28 cellular contexts compared by ENCODE assay signal in genomic region chr17:7229504-7229903, GRCh38. TPM values are rescaled to one million over a fixed set of nuclear protein-coding genes. Genes with fewer than 3 reads are reported as not detected.
DNase-seq lines count a peak whose midpoint lies in the region; ATAC-seq, FAIRE-seq and TF ChIP-seq lines count a peak whose summit lies in the region.
"Had no signal": no experiment of that assay in that cellular context is flagged by ENCODE, and none has a peak within 500 bp of the region (broad histone marks: within the 10 kb centered on the region; RNA-seq: fewer than 3 reads in every experiment).

No MANE protein-coding gene starts in this region.

- H3K9me3 ChIP-seq in heart right ventricle (no peaks in the 10 kb centered on the region), HepG2 (ENCODE audit: low read length) (no peaks in the 10 kb centered on the region)
- H3K9me3 ChIP-seq: BLaER1, HAP-1, SK-N-SH had no signal

- ATAC-seq in Right ventricle myocardium superior (ENCODE audit: poor library complexity) (no peak), heart right ventricle (no peak), HepG2 (no peak)
- no peak for ATAC-seq in stimulated activated effector memory CD8-positive, alpha-beta T cell treated with anti-CD3 and anti-CD28 coated beads, Interleukin-12 subunit alpha, Interleukin-12 subunit beta, amount 100 ng/mL, for 72 hours
- ATAC-seq: GM12878, Panc1 had no signal

- no peaks in the 10 kb centered on the region for H3K27me3 Mint-ChIP-seq in activated CD4-positive, alpha-beta T cell treated with anti-CD3 and anti-CD28 coated beads, Interleukin-2, amount 10 ng/mL, durations not matched to agents 7 days and 5 days
- H3K27me3 Mint-ChIP-seq: CD4-positive, alpha-beta memory T cell had no signal

- POLR2A ChIA-PET in RWPE1 (lab: Yijun Ruan, JAX; ENCODE audit: low non-redundant PET) (no interaction called here), HepG2 (lab: Yijun Ruan, JAX) (interaction anchor here (1.1 kb wide), 1 partner anchor 10 kb away, joined by 3 read pairs; the partner anchor contains the start of genes ACADVL and DLG4)
- POLR2A ChIA-PET in activated CD4-positive, alpha-beta T cell treated with anti-CD3 and anti-CD28 coated beads, Interleukin-2, amount 10 ng/mL, durations not matched to agents 7 days and 5 days (lab: Charles Lee), result no interaction called here

- WGBS in heart right ventricle, 2 donors, result 96 to 97% methylated on average over 19 of the region's 19 CpGs
- 98% methylated on average over 17 of the region's 19 CpGs for WGBS in HepG2 (ENCODE audit: low lambda C conversion rate)

- H4K20me1 ChIP-seq in HepG2 (ENCODE audit: insufficient read depth, low read length), result peaks cover 10% of the 10 kb centered on the region; the same call in 1 of the 2 replicates

- H3K4me3 Mint-ChIP-seq in stimulated activated effector memory CD8-positive, alpha-beta T cell treated with anti-CD3 and anti-CD28 coated beads, Interleukin-12 subunit alpha, Interleukin-12 subunit beta, amount 100 ng/mL, for 72 hours, result no peak overlapping the region
- H3K4me3 Mint-ChIP-seq in activated CD4-positive, alpha-beta T cell treated with anti-CD3 and anti-CD28 coated beads, Interleukin-2, amount 10 ng/mL, durations not matched to agents 7 days and 5 days, result no peak overlapping the region
- H3K4me3 Mint-ChIP-seq: HFFc6 had no signal

- H3K36me3 ChIP-seq in heart right ventricle (peaks cover 0 to 64% (median 39%) of the 10 kb centered on the region in 9 donors), HepG2 (replicated peaks in 1 of 2; ENCODE audit: control insufficient read depth in 1 of 2, insufficient read depth in 2 of 2, low read length in 2 of 2) (peaks cover 29 to 62% of the 10 kb centered on the region in 2 experiments; a peak in 4 of 5 replicates)

- H3K79me2 ChIP-seq in HepG2 (ENCODE audit: insufficient read depth, low read length), result peaks cover 38% of the 10 kb centered on the region

- no peak for FAIRE-seq in HepG2 (lab: Jason Lieb, UNC)
- FAIRE-seq: A204.1, GM12878 had no signal

- CTCF ChIA-PET in RWPE1 (lab: Yijun Ruan, JAX), result interaction anchor here (0.6 kb wide), 1 partner anchor 207 kb away, joined by 3 read pairs; no protein-coding TSS in a partner anchor
- CTCF ChIA-PET in HepG2 (lab: Yijun Ruan, JAX; ENCODE audit: low intra/inter-chr PET ratio, low total read pairs), result no interaction called here
- CTCF ChIA-PET in activated CD4-positive, alpha-beta T cell treated with anti-CD3 and anti-CD28 coated beads, Interleukin-2, amount 10 ng/mL, durations not matched to agents 7 days and 5 days (lab: Charles Lee), result interaction anchor here (1.4 to 1.5 kb wide), 2 partner anchors 9 to 10 kb away, joined by 3 to 4 read pairs; partner anchors contain the start of gene DLG4

- H3K4me3 ChIP-seq in heart right ventricle, result no peak overlapping the region
- no peak overlapping the region for H3K4me3 ChIP-seq in HepG2 (replicated peaks in 1 of 3; ENCODE audit: insufficient read depth in 1 of 3, low read depth in 2 of 3, low read length in 3 of 3)
- H3K4me3 ChIP-seq: BLaER1, GM12878, HAP-1 had no signal

- H3K4me1 ChIP-seq in heart right ventricle (peaks cover 0 to 47% (median 26%) of the 10 kb centered on the region in 9 donors), HepG2 (ENCODE audit: insufficient read depth, low read length) (peaks cover 23% of the 10 kb centered on the region)

- peak overlapping the region; percentile 48 for H3K27ac Mint-ChIP-seq in stimulated activated effector memory CD8-positive, alpha-beta T cell treated with anti-CD3 and anti-CD28 coated beads, Interleukin-12 subunit alpha, Interleukin-12 subunit beta, amount 100 ng/mL, for 72 hours
- H3K27ac Mint-ChIP-seq in activated CD4-positive, alpha-beta T cell treated with anti-CD3 and anti-CD28 coated beads, Interleukin-2, amount 10 ng/mL, durations not matched to agents 7 days and 5 days, result no peak overlapping the region
- H3K27ac Mint-ChIP-seq: CD4-positive, alpha-beta memory T cell; HFFc6 had no signal

- no peak overlapping the region for H3K4me2 ChIP-seq in HepG2 (ENCODE audit: low read depth, low read length)
- H3K4me2 ChIP-seq: BLaER1, SK-N-SH had no signal

- H3K4me1 Mint-ChIP-seq in stimulated activated effector memory CD8-positive, alpha-beta T cell treated with anti-CD3 and anti-CD28 coated beads, Interleukin-12 subunit alpha, Interleukin-12 subunit beta, amount 100 ng/mL, for 72 hours, result peaks cover 46% of the 10 kb centered on the region
- H3K4me1 Mint-ChIP-seq in activated CD4-positive, alpha-beta T cell treated with anti-CD3 and anti-CD28 coated beads, Interleukin-2, amount 10 ng/mL, durations not matched to agents 7 days and 5 days, result peaks cover 20% of the 10 kb centered on the region

- H3K27me3 ChIP-seq in heart right ventricle (no peaks in the 10 kb centered on the region), HepG2 (ENCODE audit: control insufficient read depth in 1 of 2, insufficient read depth in 2 of 2, low read length in 2 of 2) (no peaks in the 10 kb centered on the region; a peak in 1 of 5 replicates)
- H3K27me3 ChIP-seq: BLaER1 had no signal

- H3K36me3 Mint-ChIP-seq in stimulated activated effector memory CD8-positive, alpha-beta T cell treated with anti-CD3 and anti-CD28 coated beads, Interleukin-12 subunit alpha, Interleukin-12 subunit beta, amount 100 ng/mL, for 72 hours, result peaks cover 83% of the 10 kb centered on the region
- H3K36me3 Mint-ChIP-seq in activated CD4-positive, alpha-beta T cell treated with anti-CD3 and anti-CD28 coated beads, Interleukin-2, amount 10 ng/mL, durations not matched to agents 7 days and 5 days (ENCODE audit: low read depth), result peaks cover 21% of the 10 kb centered on the region

- BruUV-seq in HepG2 (replicated peaks; lab: Mats Ljungman, UMichigan), result no TSS peak

- no peaks in the 10 kb centered on the region for H3K9me3 Mint-ChIP-seq in stimulated activated effector memory CD8-positive, alpha-beta T cell treated with anti-CD3 and anti-CD28 coated beads, Interleukin-12 subunit alpha, Interleukin-12 subunit beta, amount 100 ng/mL, for 72 hours
- H3K9me3 Mint-ChIP-seq in activated CD4-positive, alpha-beta T cell treated with anti-CD3 and anti-CD28 coated beads, Interleukin-2, amount 10 ng/mL, durations not matched to agents 7 days and 5 days, result no peaks in the 10 kb centered on the region
- H3K9me3 Mint-ChIP-seq: CD4-positive, alpha-beta memory T cell; HFFc6 had no signal

- H3K27ac ChIP-seq in heart right ventricle (no peak overlapping the region), RWPE1 (peak overlapping the region; percentile 99), HepG2 (ENCODE audit: extremely low read length, insufficient read depth, low read length) (no peak overlapping the region)
- H3K27ac ChIP-seq: BLaER1, HL-60 had no signal

- DNase-seq in Right ventricle myocardium superior, result peak; percentile 38
- DNase-seq in heart right ventricle, result no peak
- DNase-seq in RWPE1 (ENCODE audit: low spot score), result no peak
- DNase-seq in HepG2 (ENCODE audit: low spot score), result no peak
- no peak for DNase-seq in stimulated activated effector memory CD8-positive, alpha-beta T cell treated with anti-CD3 and anti-CD28 coated beads, Interleukin-12 subunit alpha, Interleukin-12 subunit beta, amount 100 ng/mL, for 72 hours (ENCODE audit: low spot score in 2 of 2)
- DNase-seq in activated CD4-positive, alpha-beta T cell treated with anti-CD3 and anti-CD28 coated beads, Interleukin-2, amount 10 ng/mL, durations not matched to agents 7 days and 5 days, result no peak
- DNase-seq in stimulated activated CD4-positive, alpha-beta T cell treated with anti-CD3 and anti-CD28 coated beads, Interleukin-4, amount 100 ng/mL, for 24 hours, result no peak
- DNase-seq: CD4-positive, alpha-beta memory T cell; COR-L47; DMS79; EL; GDM1; GOT3; HFFc6; NCI-H1092; NCI-H1417 treated with DMSO at 0.1 percent for 48 hours; NCI-H1694 treated with DMSO at 0.1 percent for 48 hours; NCI-H2081; NCI-H226; NCI-H510A; NCI-H69; SK-N-SH had no signal

- in situ Hi-C loops in HepG2 (cut with HindIII; ENCODE audit: extremely low pct_ligation_motif_present, low pct_unique_long_range_greater_than_20kb), result no loop called here

- no peak overlapping the region for H2AFZ ChIP-seq in HepG2 (ENCODE audit: low read length)

- no peak for TF ChIP-seq POLR2A in HepG2 (IDR thresholded peaks at IDR 0.05; ENCODE audit: insufficient read depth in 1 of 2, low read depth in 2 of 2, low read length in 2 of 2)

- TF ChIP-seq EP300 in HepG2 (IDR thresholded peaks at IDR 0.05; ENCODE audit: low read depth in 2 of 2, low read length in 2 of 2) (no peak), HepG2 (CRISPR knock-in tag; IDR thresholded peaks at IDR 0.05; ENCODE audit: borderline replicate concordance) (no peak)

- intact Hi-C loops in Right ventricle myocardium superior (cut with DNase I) (no loop called here), heart right ventricle (cut with DNase I) (no loop called here), HepG2 (cut with micrococcal nuclease; ENCODE audit: unreplicated experiment) (no loop called here)

- no peak overlapping the region for H3K9ac ChIP-seq in HepG2 (ENCODE audit: insufficient read depth, low read depth, low read length)
- H3K9ac ChIP-seq: BLaER1, SK-N-SH had no signal

- TF ChIP-seq CTCF in heart right ventricle (IDR thresholded peaks at IDR 0.05) (no peak), RWPE1 (conservative IDR thresholded peaks at IDR 0.05; ENCODE audit: low read depth) (no peak), HepG2 (CRISPR knock-in tag; IDR thresholded peaks at IDR 0.05) (no peak)

- no peak for TF ChIP-seq RAD21 in HepG2 (CRISPR knock-in tag; IDR thresholded peaks at IDR 0.05)

RNA-seq across cellular contexts. Expression of gene DVL2, which starts 4.8 kb away (rescaled TPM):
- total RNA-seq in Right ventricle myocardium superior, result 20.4 TPM
- 10 to 100 TPM; 14.1 to 25.6 (median 18.0) TPM for total RNA-seq in heart right ventricle
- 10 to 100 TPM in 1 of 2 donors, 1 to 10 TPM in 1; 10.0 to 23.0 TPM for polyA plus RNA-seq in heart right ventricle
- total RNA-seq in HepG2 (2016; rRNA removed; fragmentation: Illumina TruSeq; extraction: Trizol), result 27.2 and 38.2 TPM in 2 replicates
- 37.2 and 38.8 TPM in 2 replicates for total RNA-seq in HepG2 (2016; cell fraction: cytosol; rRNA removed; fragmentation: Illumina TruSeq; extraction: Trizol; ENCODE audit: low read depth)
- 22.7 and 41.3 TPM in 2 replicates for total RNA-seq in HepG2 (2016; cell fraction: insoluble cytoplasmic fraction; rRNA removed; fragmentation: Illumina TruSeq; extraction: Trizol)
- 32.1 and 32.7 TPM in 2 replicates for total RNA-seq in HepG2 (2016; cell fraction: membrane; rRNA removed; fragmentation: Illumina TruSeq; extraction: Trizol)
- 38.1 and 39.7 TPM in 2 replicates for total RNA-seq in HepG2 (2016; cell fraction: nucleus; rRNA removed; fragmentation: Illumina TruSeq; extraction: Trizol)
- 5.7 and 7.0 TPM in 2 replicates for polyA plus RNA-seq in HepG2 (2011; rRNA removed)
- 4.7 and 6.4 TPM in 2 replicates for polyA plus RNA-seq in HepG2 (2011; cell fraction: cytosol; rRNA removed)
- polyA plus RNA-seq in HepG2 (2011; cell fraction: nucleus; rRNA removed), result 29.2 and 36.2 TPM in 2 replicates
- polyA plus RNA-seq in HepG2 (2012), result 20.0 and 24.6 TPM in 2 replicates
- polyA plus RNA-seq in HepG2 (2016; cell fraction: cytosol; fragmentation: Illumina TruSeq; extraction: Trizol; ENCODE audit: low read depth), result 11.1 and 12.5 TPM in 2 replicates
- polyA plus RNA-seq in HepG2 (2016; cell fraction: insoluble cytoplasmic fraction; fragmentation: Illumina TruSeq; extraction: Trizol; ENCODE audit: low read depth), result 22.5 and 26.2 TPM in 2 replicates
- 18.3 and 21.6 TPM in 2 replicates for polyA plus RNA-seq in HepG2 (2016; cell fraction: membrane; fragmentation: Illumina TruSeq; extraction: Trizol; ENCODE audit: low read depth)
- 51.6 and 51.8 TPM in 2 replicates for polyA plus RNA-seq in HepG2 (2016; cell fraction: nucleus; fragmentation: Illumina TruSeq; extraction: Trizol; ENCODE audit: insufficient read depth, low read depth)
- polyA minus RNA-seq in HepG2 (2011; rRNA and poly(A)+ RNA removed; ENCODE audit: low replicate concordance), result 35.3 and 40.5 TPM in 2 replicates
- polyA minus RNA-seq in HepG2 (2011; cell fraction: cytosol; rRNA and poly(A)+ RNA removed), result 10.3 and 10.8 TPM in 2 replicates
- polyA minus RNA-seq in HepG2 (2011; cell fraction: nucleus; rRNA and poly(A)+ RNA removed), result 33.6 and 37.0 TPM in 2 replicates
- 10 to 100 TPM; 53.2 TPM for total RNA-seq in activated CD4-positive, alpha-beta T cell treated with anti-CD3 and anti-CD28 coated beads, Interleukin-2, amount 10 ng/mL, durations not matched to agents 7 days and 5 days

RNA-seq across cellular contexts. Expression of gene PHF23, which starts 9.8 kb away (rescaled TPM):
- 19.4 TPM for total RNA-seq in Right ventricle myocardium superior
- total RNA-seq in heart right ventricle, result 10 to 100 TPM; 17.7 to 24.5 (median 22.6) TPM
- 10 to 100 TPM; 16.1 to 25.0 TPM for polyA plus RNA-seq in heart right ventricle
- total RNA-seq in HepG2 (2016; rRNA removed; fragmentation: Illumina TruSeq; extraction: Trizol), result 33.2 and 37.5 TPM in 2 replicates
- total RNA-seq in HepG2 (2016; cell fraction: cytosol; rRNA removed; fragmentation: Illumina TruSeq; extraction: Trizol; ENCODE audit: low read depth), result 10.5 and 10.6 TPM in 2 replicates
- 33.3 and 34.6 TPM in 2 replicates for total RNA-seq in HepG2 (2016; cell fraction: insoluble cytoplasmic fraction; rRNA removed; fragmentation: Illumina TruSeq; extraction: Trizol)
- 23.7 and 24.5 TPM in 2 replicates for total RNA-seq in HepG2 (2016; cell fraction: membrane; rRNA removed; fragmentation: Illumina TruSeq; extraction: Trizol)
- total RNA-seq in HepG2 (2016; cell fraction: nucleus; rRNA removed; fragmentation: Illumina TruSeq; extraction: Trizol), result 13.4 and 18.2 TPM in 2 replicates
- polyA plus RNA-seq in HepG2 (2011; rRNA removed), result 27.6 and 30.9 TPM in 2 replicates
- polyA plus RNA-seq in HepG2 (2011; cell fraction: cytosol; rRNA removed), result 19.6 and 22.8 TPM in 2 replicates
- 13.4 and 14.0 TPM in 2 replicates for polyA plus RNA-seq in HepG2 (2011; cell fraction: nucleus; rRNA removed)
- polyA plus RNA-seq in HepG2 (2012), result 18.6 and 20.8 TPM in 2 replicates
- polyA plus RNA-seq in HepG2 (2016; cell fraction: cytosol; fragmentation: Illumina TruSeq; extraction: Trizol; ENCODE audit: low read depth), result 5.8 and 6.4 TPM in 2 replicates
- 41.4 and 41.6 TPM in 2 replicates for polyA plus RNA-seq in HepG2 (2016; cell fraction: insoluble cytoplasmic fraction; fragmentation: Illumina TruSeq; extraction: Trizol; ENCODE audit: low read depth)
- 11.9 and 12.0 TPM in 2 replicates for polyA plus RNA-seq in HepG2 (2016; cell fraction: membrane; fragmentation: Illumina TruSeq; extraction: Trizol; ENCODE audit: low read depth)
- polyA plus RNA-seq in HepG2 (2016; cell fraction: nucleus; fragmentation: Illumina TruSeq; extraction: Trizol; ENCODE audit: insufficient read depth, low read depth), result 31.1 and 36.5 TPM in 2 replicates
- 20.5 and 70.5 TPM in 2 replicates for polyA minus RNA-seq in HepG2 (2011; rRNA and poly(A)+ RNA removed; ENCODE audit: low replicate concordance)
- polyA minus RNA-seq in HepG2 (2011; cell fraction: cytosol; rRNA and poly(A)+ RNA removed), result 13.2 and 14.7 TPM in 2 replicates
- 9.0 and 11.4 TPM in 2 replicates for polyA minus RNA-seq in HepG2 (2011; cell fraction: nucleus; rRNA and poly(A)+ RNA removed)
- total RNA-seq in activated CD4-positive, alpha-beta T cell treated with anti-CD3 and anti-CD28 coated beads, Interleukin-2, amount 10 ng/mL, durations not matched to agents 7 days and 5 days, result 10 to 100 TPM; 55.9 to 59.2 TPM

RNA-seq across cellular contexts. Expression of gene ACADVL, which starts 9.8 kb away (rescaled TPM):
- total RNA-seq in Right ventricle myocardium superior (2,247 TPM), heart right ventricle (1,000 to 10,000 TPM in 7 of 10 donors, 100 to 1,000 TPM in 3; 951 to 2,054 (median 1,322) TPM), HepG2 (2016; rRNA removed; fragmentation: Illumina TruSeq; extraction: Trizol) (106 and 219 TPM in 2 replicates)
- polyA plus RNA-seq in heart right ventricle (1,000 to 10,000 TPM in 1 of 2 donors, 100 to 1,000 TPM in 1; 807 to 4,806 TPM), HepG2 (2011; rRNA removed) (412 and 521 TPM in 2 replicates)
- total RNA-seq in HepG2 (2016; cell fraction: cytosol; rRNA removed; fragmentation: Illumina TruSeq; extraction: Trizol; ENCODE audit: low read depth), result 29.7 and 32.3 TPM in 2 replicates
- total RNA-seq in HepG2 (2016; cell fraction: insoluble cytoplasmic fraction; rRNA removed; fragmentation: Illumina TruSeq; extraction: Trizol), result 112 and 237 TPM in 2 replicates
- total RNA-seq in HepG2 (2016; cell fraction: membrane; rRNA removed; fragmentation: Illumina TruSeq; extraction: Trizol), result 44.6 and 53.4 TPM in 2 replicates
- 207 and 230 TPM in 2 replicates for total RNA-seq in HepG2 (2016; cell fraction: nucleus; rRNA removed; fragmentation: Illumina TruSeq; extraction: Trizol)
- 135 and 196 TPM in 2 replicates for polyA plus RNA-seq in HepG2 (2011; cell fraction: cytosol; rRNA removed)
- polyA plus RNA-seq in HepG2 (2011; cell fraction: nucleus; rRNA removed), result 5,199 and 5,548 TPM in 2 replicates
- 315 and 441 TPM in 2 replicates for polyA plus RNA-seq in HepG2 (2012)
- polyA plus RNA-seq in HepG2 (2016; cell fraction: cytosol; fragmentation: Illumina TruSeq; extraction: Trizol; ENCODE audit: low read depth), result 17.9 and 19.9 TPM in 2 replicates
- 93.8 and 107 TPM in 2 replicates for polyA plus RNA-seq in HepG2 (2016; cell fraction: insoluble cytoplasmic fraction; fragmentation: Illumina TruSeq; extraction: Trizol; ENCODE audit: low read depth)
- 31.9 and 34.8 TPM in 2 replicates for polyA plus RNA-seq in HepG2 (2016; cell fraction: membrane; fragmentation: Illumina TruSeq; extraction: Trizol; ENCODE audit: low read depth)
- polyA plus RNA-seq in HepG2 (2016; cell fraction: nucleus; fragmentation: Illumina TruSeq; extraction: Trizol; ENCODE audit: insufficient read depth, low read depth), result 578 and 583 TPM in 2 replicates
- 253 and 530 TPM in 2 replicates for polyA minus RNA-seq in HepG2 (2011; rRNA and poly(A)+ RNA removed; ENCODE audit: low replicate concordance)
- polyA minus RNA-seq in HepG2 (2011; cell fraction: cytosol; rRNA and poly(A)+ RNA removed), result 79.8 and 87.7 TPM in 2 replicates
- polyA minus RNA-seq in HepG2 (2011; cell fraction: nucleus; rRNA and poly(A)+ RNA removed), result 354 and 373 TPM in 2 replicates
- 100 to 1,000 TPM; 338 to 370 TPM for total RNA-seq in activated CD4-positive, alpha-beta T cell treated with anti-CD3 and anti-CD28 coated beads, Interleukin-2, amount 10 ng/mL, durations not matched to agents 7 days and 5 days

RNA-seq across cellular contexts. Expression of gene DLG4, which starts 9.9 kb away (rescaled TPM):
- 20.4 TPM for total RNA-seq in Right ventricle myocardium superior
- total RNA-seq in heart right ventricle, result 10 to 100 TPM; 13.0 to 22.1 (median 16.7) TPM
- polyA plus RNA-seq in heart right ventricle, result 10 to 100 TPM in 1 of 2 donors, 1 to 10 TPM in 1; 5.4 to 27.8 TPM
- 0.25 and 0.71 TPM in 2 replicates for total RNA-seq in HepG2 (2016; rRNA removed; fragmentation: Illumina TruSeq; extraction: Trizol)
- total RNA-seq in HepG2 (2016; cell fraction: cytosol; rRNA removed; fragmentation: Illumina TruSeq; extraction: Trizol; ENCODE audit: low read depth), result under 0.01 TPM in 1 of 2 replicates, not detected in the other
- total RNA-seq in HepG2 (2016; cell fraction: insoluble cytoplasmic fraction; rRNA removed; fragmentation: Illumina TruSeq; extraction: Trizol), result 0.40 and 0.69 TPM in 2 replicates
- total RNA-seq in HepG2 (2016; cell fraction: membrane; rRNA removed; fragmentation: Illumina TruSeq; extraction: Trizol), result 0.40 and 0.52 TPM in 2 replicates
- total RNA-seq in HepG2 (2016; cell fraction: nucleus; rRNA removed; fragmentation: Illumina TruSeq; extraction: Trizol), result 1.3 and 1.6 TPM in 2 replicates
- polyA plus RNA-seq in HepG2 (2011; rRNA removed), result 3.9 and 4.3 TPM in 2 replicates
- polyA plus RNA-seq in HepG2 (2011; cell fraction: cytosol; rRNA removed), result 1.1 and 2.0 TPM in 2 replicates
- polyA plus RNA-seq in HepG2 (2011; cell fraction: nucleus; rRNA removed), result 22.1 and 26.3 TPM in 2 replicates
- polyA plus RNA-seq in HepG2 (2012), result 3.7 and 4.4 TPM in 2 replicates
- 0.18 and 0.33 TPM in 2 replicates for polyA plus RNA-seq in HepG2 (2016; cell fraction: cytosol; fragmentation: Illumina TruSeq; extraction: Trizol; ENCODE audit: low read depth)
- polyA plus RNA-seq in HepG2 (2016; cell fraction: insoluble cytoplasmic fraction; fragmentation: Illumina TruSeq; extraction: Trizol; ENCODE audit: low read depth), result 0.32 and 0.49 TPM in 2 replicates
- 0.53 and 0.70 TPM in 2 replicates for polyA plus RNA-seq in HepG2 (2016; cell fraction: membrane; fragmentation: Illumina TruSeq; extraction: Trizol; ENCODE audit: low read depth)
- polyA plus RNA-seq in HepG2 (2016; cell fraction: nucleus; fragmentation: Illumina TruSeq; extraction: Trizol; ENCODE audit: insufficient read depth, low read depth), result 2.4 and 4.5 TPM in 2 replicates
- 3.3 and 3.4 TPM in 2 replicates for polyA minus RNA-seq in HepG2 (2011; rRNA and poly(A)+ RNA removed; ENCODE audit: low replicate concordance)
- polyA minus RNA-seq in HepG2 (2011; cell fraction: cytosol; rRNA and poly(A)+ RNA removed), result 2.1 and 2.4 TPM in 2 replicates
- polyA minus RNA-seq in HepG2 (2011; cell fraction: nucleus; rRNA and poly(A)+ RNA removed), result 4.0 and 4.2 TPM in 2 replicates
- total RNA-seq in activated CD4-positive, alpha-beta T cell treated with anti-CD3 and anti-CD28 coated beads, Interleukin-2, amount 10 ng/mL, durations not matched to agents 7 days and 5 days, result 1 to 10 TPM; 9.4 to 9.5 TPM

RNA-seq across cellular contexts. Expression of gene GABARAP, which starts 12.7 kb away (rescaled TPM):
- total RNA-seq in Right ventricle myocardium superior (432 TPM), heart right ventricle (100 to 1,000 TPM; 440 to 567 (median 501) TPM), HepG2 (2016; rRNA removed; fragmentation: Illumina TruSeq; extraction: Trizol) (161 and 239 TPM in 2 replicates)
- polyA plus RNA-seq in heart right ventricle (100 to 1,000 TPM; 540 to 733 TPM), HepG2 (2011; rRNA removed) (274 and 310 TPM in 2 replicates)
- total RNA-seq in HepG2 (2016; cell fraction: cytosol; rRNA removed; fragmentation: Illumina TruSeq; extraction: Trizol; ENCODE audit: low read depth), result 90.5 and 100 TPM in 2 replicates
- total RNA-seq in HepG2 (2016; cell fraction: insoluble cytoplasmic fraction; rRNA removed; fragmentation: Illumina TruSeq; extraction: Trizol), result 168 and 250 TPM in 2 replicates
- total RNA-seq in HepG2 (2016; cell fraction: membrane; rRNA removed; fragmentation: Illumina TruSeq; extraction: Trizol), result 138 and 155 TPM in 2 replicates
- 68.4 and 69.0 TPM in 2 replicates for total RNA-seq in HepG2 (2016; cell fraction: nucleus; rRNA removed; fragmentation: Illumina TruSeq; extraction: Trizol)
- polyA plus RNA-seq in HepG2 (2011; cell fraction: cytosol; rRNA removed), result 305 and 428 TPM in 2 replicates
- 83.2 and 122 TPM in 2 replicates for polyA plus RNA-seq in HepG2 (2011; cell fraction: nucleus; rRNA removed)
- polyA plus RNA-seq in HepG2 (2012), result 331 and 348 TPM in 2 replicates
- 210 and 241 TPM in 2 replicates for polyA plus RNA-seq in HepG2 (2016; cell fraction: cytosol; fragmentation: Illumina TruSeq; extraction: Trizol; ENCODE audit: low read depth)
- polyA plus RNA-seq in HepG2 (2016; cell fraction: insoluble cytoplasmic fraction; fragmentation: Illumina TruSeq; extraction: Trizol; ENCODE audit: low read depth), result 472 and 477 TPM in 2 replicates
- polyA plus RNA-seq in HepG2 (2016; cell fraction: membrane; fragmentation: Illumina TruSeq; extraction: Trizol; ENCODE audit: low read depth), result 260 and 279 TPM in 2 replicates
- polyA plus RNA-seq in HepG2 (2016; cell fraction: nucleus; fragmentation: Illumina TruSeq; extraction: Trizol; ENCODE audit: insufficient read depth, low read depth), result 204 and 210 TPM in 2 replicates
- 234 and 265 TPM in 2 replicates for polyA minus RNA-seq in HepG2 (2011; rRNA and poly(A)+ RNA removed; ENCODE audit: low replicate concordance)
- polyA minus RNA-seq in HepG2 (2011; cell fraction: cytosol; rRNA and poly(A)+ RNA removed), result 83.4 and 114 TPM in 2 replicates
- polyA minus RNA-seq in HepG2 (2011; cell fraction: nucleus; rRNA and poly(A)+ RNA removed), result 37.2 and 53.3 TPM in 2 replicates
- 100 to 1,000 TPM; 256 to 279 TPM for total RNA-seq in activated CD4-positive, alpha-beta T cell treated with anti-CD3 and anti-CD28 coated beads, Interleukin-2, amount 10 ng/mL, durations not matched to agents 7 days and 5 days
